ENCODE assay signal across 15 cellular contexts in the genomic region with DNA sequence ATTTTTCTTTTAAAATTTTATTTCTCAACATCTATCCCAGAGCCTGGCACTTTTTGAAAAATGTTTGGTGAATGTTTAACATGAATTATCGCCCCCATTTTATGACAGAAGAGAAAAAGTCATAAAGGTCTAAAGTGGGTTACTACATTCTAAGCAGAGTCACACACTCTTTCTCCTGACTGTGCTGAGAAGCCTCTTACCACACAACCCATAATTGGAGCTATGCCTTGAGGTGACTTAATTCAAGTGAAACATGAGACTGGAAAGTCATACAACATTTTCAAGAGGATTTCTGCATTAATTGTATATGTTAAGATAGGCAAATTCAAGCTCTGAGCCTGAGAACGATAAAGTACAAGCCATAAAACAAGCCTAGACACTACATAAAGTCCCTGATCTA. TPM values are rescaled to one million over a fixed set of nuclear protein-coding genes. Genes with fewer than 3 reads are reported as not detected.
DNase-seq lines count a peak whose midpoint lies in the region; ATAC-seq and TF ChIP-seq lines count a peak whose summit lies in the region.
"Had no signal": no experiment of that assay in that cellular context is flagged by ENCODE, and none has a peak within 500 bp of the region (broad histone marks: within the 10 kb centered on the region; RNA-seq: fewer than 3 reads in every experiment).

No MANE protein-coding gene starts in this region.

- 88% methylated on average over 2 of the region's 2 CpGs for WGBS in mammary epithelial cell (ENCODE audit: low coverage, missing lambda C conversion rate)

- POLR2A ChIA-PET in MCF 10A (lab: Yijun Ruan, JAX), result interaction anchor here (0.6 to 6.3 kb wide), 7 partner anchors 30 to 1126 kb away, joined by 3 to 64 read pairs (median 4); no protein-coding TSS in a partner anchor

- H3K27ac Mint-ChIP-seq in MCF 10A (ENCODE audit: low read depth, unreplicated experiment), result peak overlapping the region; percentile 68
- H3K27ac Mint-ChIP-seq: activated naive CD4-positive, alpha-beta T cell treated with anti-CD3 and anti-CD28 coated beads, Interleukin-2, amount 50 U/mL, for 24 hours; WTC11 had no signal

- H3K4me2 ChIP-seq in mammary epithelial cell (ENCODE audit: insufficient read depth, low read depth, low read length), result no peak overlapping the region

- intact Hi-C loops in MCF 10A (cut with micrococcal nuclease), result loop anchor here (5.0 to 10.0 kb wide), 3 partner anchors 73 to 1215 kb away; no protein-coding TSS in a partner anchor
- intact Hi-C loops in mammary epithelial cell (cut with micrococcal nuclease), result loop anchor here (5.0 to 10.0 kb wide), 4 partner anchors 188 to 758 kb away; no protein-coding TSS in a partner anchor
- intact Hi-C loops in ascending aorta (cut with DNase I), result loop anchor here (5.0 to 10.0 kb wide), 4 partner anchors 88 to 1193 kb away; no protein-coding TSS in a partner anchor
- intact Hi-C loops in uterus (cut with DNase I; ENCODE audit: low total_unique reads), result no loop called here

- no peaks in the 10 kb centered on the region for H3K9me3 Mint-ChIP-seq in MCF 10A (ENCODE audit: unreplicated experiment)
- H3K9me3 Mint-ChIP-seq: activated naive CD4-positive, alpha-beta T cell treated with anti-CD3 and anti-CD28 coated beads, Interleukin-2, amount 50 U/mL, for 24 hours; WTC11 had no signal

- dilution Hi-C loops in mammary epithelial cell (cut with HindIII; ENCODE audit: low sequenced_read_pairs), result no loop called here

- H3K27ac ChIP-seq in mammary epithelial cell (ENCODE audit: insufficient read depth, low read depth, low read length) (no peak overlapping the region), ascending aorta (peak overlapping the region; percentile 1 to 85), uterus (peak overlapping the region; percentile 19 to 39)

- H3K4me1 ChIP-seq in mammary epithelial cell (ENCODE audit: insufficient read depth, low read length) (peaks cover 17% of the 10 kb centered on the region), ascending aorta (peaks cover 0 to 9% of the 10 kb centered on the region in 2 donors), uterus (peaks cover 0 to 5% of the 10 kb centered on the region in 2 donors)

- ATAC-seq in HG02759 (IDR thresholded peaks at IDR 0.05; ENCODE audit: unreplicated experiment), result no peak
- no peak for ATAC-seq in HG02588 (IDR thresholded peaks at IDR 0.05; ENCODE audit: unreplicated experiment)
- ATAC-seq: WTC11 had no signal

- H3K4me3 Mint-ChIP-seq in MCF 10A (ENCODE audit: unreplicated experiment), result peak overlapping the region; percentile 53
- H3K4me3 Mint-ChIP-seq: activated naive CD4-positive, alpha-beta T cell treated with anti-CD3 and anti-CD28 coated beads, Interleukin-2, amount 50 U/mL, for 24 hours; WTC11 had no signal

- no peak overlapping the region for H3K9ac ChIP-seq in mammary epithelial cell (ENCODE audit: insufficient read depth, low read length)

- DNase-seq in MCF 10A (ENCODE audit: unreplicated experiment) (peak; percentile 67), mammary epithelial cell (no peak), ascending aorta (ENCODE audit: low spot score in 2 of 2) (no peak), fibroblast of the aortic adventitia (ENCODE audit: low read depth) (peak; percentile 82), uterus (no peak), T-helper 2 cell (no peak)
- DNase-seq: activated CD8-positive, alpha-beta memory T cell treated with anti-CD3 and anti-CD28 coated beads, Interleukin-2, amount 50 U/mL, for 4 hours; Calu3; foreskin melanocyte; NCI-H226 had no signal

- H3K36me3 ChIP-seq in mammary epithelial cell (ENCODE audit: insufficient read depth, low read length) (no peaks in the 10 kb centered on the region), ascending aorta (no peaks in the 10 kb centered on the region), uterus (no peaks in the 10 kb centered on the region)

- CTCF ChIA-PET in MCF 10A (lab: Yijun Ruan, JAX) (interaction anchor here (0.5 to 2.1 kb wide), 5 partner anchors 9 to 1101 kb away, joined by 3 to 4 read pairs (median 3); no protein-coding TSS in a partner anchor), mammary epithelial cell (lab: Charles Lee; ENCODE audit: low non-redundant PET) (no interaction called here)

- in situ Hi-C loops in mammary epithelial cell (cut with MboI; ENCODE audit: low sequenced_read_pairs in 2 of 2), result loop anchor here (10.0 kb wide), 2 partner anchors 305 to 1105 kb away; no protein-coding TSS in a partner anchor

- H3K9me3 ChIP-seq in mammary epithelial cell (replicated peaks; ENCODE audit: insufficient read depth, low read length), result no peaks in the 10 kb centered on the region
- H3K9me3 ChIP-seq in ascending aorta, result no peaks in the 10 kb centered on the region
- no peaks in the 10 kb centered on the region for H3K9me3 ChIP-seq in uterus

- H3K79me2 ChIP-seq in mammary epithelial cell (ENCODE audit: insufficient read depth, low read length), result peaks cover 11% of the 10 kb centered on the region

- H4K20me1 ChIP-seq in mammary epithelial cell (ENCODE audit: insufficient read depth, low read length), result no peaks in the 10 kb centered on the region

- H3K4me1 Mint-ChIP-seq in MCF 10A (ENCODE audit: insufficient read depth, unreplicated experiment), result peaks cover 67% of the 10 kb centered on the region

- no peak overlapping the region for H2AFZ ChIP-seq in mammary epithelial cell (ENCODE audit: low read depth, low read length)

- BruUV-seq in MCF 10A (replicated peaks; lab: Mats Ljungman, UMichigan), result no TSS peak
- BruUV-seq in mammary epithelial cell (replicated peaks; lab: Mats Ljungman, UMichigan), result no TSS peak

- H3K27me3 ChIP-seq in mammary epithelial cell (ENCODE audit: insufficient read depth, low read length) (no peaks in the 10 kb centered on the region), ascending aorta (no peaks in the 10 kb centered on the region), uterus (no peaks in the 10 kb centered on the region)

- H3K4me3 ChIP-seq in mammary epithelial cell (replicated peaks in 1 of 3; ENCODE audit: insufficient read depth in 1 of 3, low read depth in 2 of 3, low read length in 3 of 3) (no peak overlapping the region), ascending aorta (no peak overlapping the region), fibroblast of the aortic adventitia (ENCODE audit: low read depth, low read length) (no peak overlapping the region), uterus (no peak overlapping the region)
- H3K4me3 ChIP-seq: coronary artery had no signal

- TF ChIP-seq CTCF in MCF 10A (IDR thresholded peaks at IDR 0.05; ENCODE audit: unreplicated experiment), result no peak
- TF ChIP-seq CTCF in mammary epithelial cell (conservative IDR thresholded peaks at IDR 0.05 in 1 of 2, IDR thresholded peaks at IDR 0.05 in 1 of 2; ENCODE audit: extremely low read depth in 1 of 2, insufficient read depth in 1 of 2, low read depth in 1 of 2, low read length in 2 of 2), result no peak
- no peak for TF ChIP-seq CTCF in ascending aorta (IDR thresholded peaks at IDR 0.05)
- TF ChIP-seq CTCF in fibroblast of the aortic adventitia (IDR thresholded peaks at IDR 0.05; ENCODE audit: insufficient read depth, low read length), result no peak
- no peak for TF ChIP-seq CTCF in uterus (IDR thresholded peaks at IDR 0.05)

- no peak for TF ChIP-seq POLR2A in uterus (IDR thresholded peaks at IDR 0.05)

- no peaks in the 10 kb centered on the region for H3K27me3 Mint-ChIP-seq in MCF 10A (ENCODE audit: insufficient read depth, unreplicated experiment)

- peaks cover 15% of the 10 kb centered on the region for H3K36me3 Mint-ChIP-seq in MCF 10A (ENCODE audit: insufficient read depth, unreplicated experiment)
- H3K36me3 Mint-ChIP-seq: activated naive CD4-positive, alpha-beta T cell treated with anti-CD3 and anti-CD28 coated beads, Interleukin-2, amount 50 U/mL, for 24 hours had no signal

RNA-seq across cellular contexts. Expression of gene DSEL, which starts 3.1 kb away (rescaled TPM):
- total RNA-seq in MCF 10A (2022) (14.9 and 19.0 TPM in 2 replicates), mammary epithelial cell (1 to 10 TPM; 4.8 to 6.0 TPM), ascending aorta (19.1 TPM), fibroblast of the aortic adventitia (ENCODE audit: low replicate concordance) (18.5 and 108 TPM in 2 replicates), uterus (10 to 100 TPM in 3 of 4 donors, 1 to 10 TPM in 1; 8.8 to 55.2 (median 12.1) TPM)
- polyA plus RNA-seq in mammary epithelial cell, result 3.6 TPM
- 11.2 TPM for polyA minus RNA-seq in mammary epithelial cell

Comparison
In these comparisons a context has a peak if more than half of its experiments do, and no peak if none do; other contexts are left out.
1. DNase-seq: peak in MCF 10A (single experiment) and fibroblast of the aortic adventitia (single experiment); none in mammary epithelial cell (single experiment), ascending aorta (0 of 2), uterus (0 of 2) and T-helper 2 cell (0 of 5).